ENCODE assay signal across 2 cellular contexts in genomic region chr2:100195942-100196341, GRCh38.
TF ChIP-seq lines count a peak whose summit lies in the region.

No MANE protein-coding gene starts in this region.

TF ChIP-seq in IMR-90, 13 proteins besides CTCF, POLR2A, EP300 and RAD21:
- TF ChIP-seq MXI1 (IDR thresholded peaks at IDR 0.05; ENCODE audit: borderline replicate concordance, low read depth, low read length) (no peak), CHD1 (IDR thresholded peaks at IDR 0.05; ENCODE audit: low read depth, low read length) (no peak), FOS (IDR thresholded peaks at IDR 0.05; ENCODE audit: low read depth, low read length) (no peak), NFE2L2 (IDR thresholded peaks at IDR 0.05; ENCODE audit: low read depth, low read length) (no peak), USF2 (IDR thresholded peaks at IDR 0.05; ENCODE audit: low read depth, low read length) (no peak), BHLHE40 (IDR thresholded peaks at IDR 0.05; ENCODE audit: low read depth, low read length) (no peak), ELK1 (IDR thresholded peaks at IDR 0.05; ENCODE audit: borderline replicate concordance, low read depth, low read length) (no peak), RFX5 (IDR thresholded peaks at IDR 0.05; ENCODE audit: low read depth, low read length) (no peak), MAFK (IDR thresholded peaks at IDR 0.05; ENCODE audit: low read depth, low read length) (no peak), SMC3 (IDR thresholded peaks at IDR 0.05; ENCODE audit: low read depth, low read length) (no peak), RCOR1 (IDR thresholded peaks at IDR 0.05; ENCODE audit: insufficient replicate concordance, low read length) (no peak), MAZ (IDR thresholded peaks at IDR 0.05; ENCODE audit: borderline replicate concordance, low read depth, low read length) (no peak), CEBPB (IDR thresholded peaks at IDR 0.05; ENCODE audit: low read depth, low read length) (no peak)
TF ChIP-seq in IMR-90: peak in this region for 0.

TF ChIP-seq in GM23338, 12 proteins besides CTCF, POLR2A, EP300 and RAD21:
- TF ChIP-seq POLR2AphosphoS5 (IDR thresholded peaks at IDR 0.05; ENCODE audit: low read depth) (no peak), EZH2 (IDR thresholded peaks at IDR 0.05; ENCODE audit: low read depth, unreplicated experiment) (no peak), EZH2phosphoT487 (IDR thresholded peaks at IDR 0.05; ENCODE audit: unreplicated experiment) (no peak), CREB1 (CRISPR knock-in tag; IDR thresholded peaks at IDR 0.05; ENCODE audit: low read depth) (no peak), JUNB (IDR thresholded peaks at IDR 0.05; ENCODE audit: unreplicated experiment) (no peak), ZNF462 (CRISPR knock-in tag; IDR thresholded peaks at IDR 0.05) (no peak), STAT1 (IDR thresholded peaks at IDR 0.05; ENCODE audit: unreplicated experiment) (no peak), ETS1 (IDR thresholded peaks at IDR 0.05) (no peak), REST (IDR thresholded peaks at IDR 0.05; ENCODE audit: unreplicated experiment) (no peak), ZNF114 (CRISPR knock-in tag; IDR thresholded peaks at IDR 0.05) (no peak), ZNF331 (CRISPR knock-in tag; IDR thresholded peaks at IDR 0.05; ENCODE audit: low read depth) (no peak), NANOG (IDR thresholded peaks at IDR 0.05; ENCODE audit: borderline replicate concordance) (no peak)
